8 cellular contexts compared by ENCODE assay signal in genomic region chr16:81737885-81738536, GRCh38. TPM values are rescaled to one million over a fixed set of nuclear protein-coding genes. Genes with fewer than 3 reads are reported as not detected.
DNase-seq lines count a peak whose midpoint lies in the region; ATAC-seq and TF ChIP-seq lines count a peak whose summit lies in the region.

No MANE protein-coding gene starts in this region.

- no peaks in the 10 kb centered on the region for H3K27me3 ChIP-seq in BE2C

- H3K4me3 ChIP-seq in BE2C (ENCODE audit: low read depth, low read length) = peak overlapping the region; percentile 43

- H3K36me3 ChIP-seq in BE2C = no peaks in the 10 kb centered on the region

- DNase-seq in BE2C = peak; percentile 84
- peak; percentile 75 for DNase-seq in GM19240 (ENCODE audit: insufficient read length, low spot score)
- peak; percentile 48 for DNase-seq in NCI-H526 treated with DMSO at 0.1 percent for 48 hours (lab: John Stamatoyannopoulos, UW)
- peak; percentile 68 to 81 for DNase-seq in activated CD4-positive, alpha-beta T cell treated with anti-CD3 and anti-CD28 coated beads, Interleukin-2, amount 50 U/mL, for 24 hours (ENCODE audit: low read depth in 1 of 2, low spot score in 1 of 2)
- DNase-seq in dermis microvascular lymphatic vessel endothelial cell (ENCODE audit: low read depth in 2 of 2) = peak; percentile 87 to 92
- DNase-seq in medulla oblongata (ENCODE audit: extremely low spot score) = peak; percentile 89
- peak; percentile 70 to 84 (median 72) for DNase-seq in stimulated activated CD4-positive, alpha-beta T cell treated with anti-CD3 and anti-CD28 coated beads, TNF-alpha, amount 100 ng/mL, for 48 hours (ENCODE audit: low read depth in 3 of 3)

- peaks cover 4% of the 10 kb centered on the region; the same call in 1 of the 2 replicates for H3K4me1 ChIP-seq in BE2C

- peak; percentile 45 for ATAC-seq in HG03442 (IDR thresholded peaks at IDR 0.05; ENCODE audit: unreplicated experiment)

- H3K9me3 ChIP-seq in BE2C = no peaks in the 10 kb centered on the region

- peak; percentile 85 for TF ChIP-seq CTCF in BE2C (IDR thresholded peaks at IDR 0.05; ENCODE audit: low read depth, low read length)

RNA-seq across cellular contexts. Expression of gene PLCG2, which starts 41.1 kb away (rescaled TPM):
- not detected for polyA plus RNA-seq in BE2C (2012; ENCODE audit: insufficient read depth, insufficient read length, low read depth)
- total RNA-seq in dermis microvascular lymphatic vessel endothelial cell = 10.4 and 25.9 TPM in 2 replicates

Comparison
In these comparisons a context has a peak if more than half of its experiments do, and no peak if none do; other contexts are left out.
1. Peak in every context shown above with its lines: DNase-seq, ATAC-seq and H3K4me3 ChIP-seq.